In genomic region chr7:1321411-1322239, GRCh38 we compare ENCODE assay signal across 24 cellular contexts.
A peak's percentile ranks its signal among the peaks of the same experiment; 100 is the strongest.
DNase-seq lines count a peak whose midpoint lies in the region; ATAC-seq and TF ChIP-seq lines count a peak whose summit lies in the region.
"Had no signal": no experiment of that assay in that cellular context is flagged by ENCODE, and none has a peak within 500 bp of the region (broad histone marks: within the 10 kb centered on the region; RNA-seq: fewer than 3 reads in every experiment).

No MANE protein-coding gene starts in this region.

- H3K27ac ChIP-seq in left ventricle myocardium inferior (replicated peaks) (no peak overlapping the region), SJCRH30 (peak overlapping the region; percentile 49), lower lobe of right lung (no peak overlapping the region), testis (no peak overlapping the region)
- H3K27ac ChIP-seq: HL-60 had no signal

- TF ChIP-seq POLR2A in testis (IDR thresholded peaks at IDR 0.05): no peak

- H3K4me3 ChIP-seq in left ventricle myocardium inferior (no peak overlapping the region), SJCRH30 (peak overlapping the region; percentile 19), lower lobe of right lung (no peak overlapping the region), testis (no peak overlapping the region)

- H3K4me1 ChIP-seq in left ventricle myocardium inferior (no peaks in the 10 kb centered on the region), SJCRH30 (peaks cover 3% of the 10 kb centered on the region; the same call in 1 of the 2 replicates), lower lobe of right lung (no peaks in the 10 kb centered on the region), testis (no peaks in the 10 kb centered on the region)

- H3K36me3 ChIP-seq in left ventricle myocardium inferior (no peaks in the 10 kb centered on the region), SJCRH30 (no peaks in the 10 kb centered on the region), lower lobe of right lung (no peaks in the 10 kb centered on the region), testis (ENCODE audit: low read depth, missing control alignments) (no peaks in the 10 kb centered on the region)

- H3K4me3 Mint-ChIP-seq in activated naive CD4-positive, alpha-beta T cell treated with anti-CD3 and anti-CD28 coated beads, Interleukin-2, amount 10 ng/mL, durations not matched to agents 7 days and 5 days: no peak overlapping the region
- no peak overlapping the region for H3K4me3 Mint-ChIP-seq in activated naive CD4-positive, alpha-beta T cell treated with anti-CD3 and anti-CD28 coated beads for 36 hours
- H3K4me3 Mint-ChIP-seq: CD4-positive, CD25-positive, alpha-beta regulatory T cell; IgD-negative memory B cell had no signal

- H3K27me3 ChIP-seq in left ventricle myocardium inferior (ENCODE audit: low read depth) (peaks cover 79% of the 10 kb centered on the region), SJCRH30 (peaks cover 15% of the 10 kb centered on the region), lower lobe of right lung (ENCODE audit: low read depth) (peaks cover 57% of the 10 kb centered on the region), testis (no peaks in the 10 kb centered on the region)

- intact Hi-C loops in Right ventricle myocardium superior (cut with DNase I): no loop called here
- intact Hi-C loops in left ventricle myocardium inferior (cut with micrococcal nuclease): no loop called here
- intact Hi-C loops in lower lobe of right lung (cut with DNase I): no loop called here
- intact Hi-C loops in testis (cut with DNase I; ENCODE audit: low total_unique reads): no loop called here
- intact Hi-C loops in activated naive CD4-positive, alpha-beta T cell treated with anti-CD3 and anti-CD28 coated beads for 36 hours (cut with micrococcal nuclease): no loop called here

- ATAC-seq in Right ventricle myocardium superior (ENCODE audit: poor library complexity) (no peak), lower lobe of right lung (no peak)

- WGBS in testis, 2 donors: 41 to 47% methylated on average over 14 to 38 of the region's 39 CpGs

- no peak overlapping the region for H3K27ac Mint-ChIP-seq in activated naive CD4-positive, alpha-beta T cell treated with anti-CD3 and anti-CD28 coated beads, Interleukin-2, amount 10 ng/mL, durations not matched to agents 7 days and 5 days
- H3K27ac Mint-ChIP-seq in activated naive CD4-positive, alpha-beta T cell treated with anti-CD3 and anti-CD28 coated beads for 36 hours: no peak overlapping the region
- H3K27ac Mint-ChIP-seq: CD4-positive, CD25-positive, alpha-beta regulatory T cell had no signal

- no peak for TF ChIP-seq CTCF in left ventricle myocardium inferior (IDR thresholded peaks at IDR 0.05; ENCODE audit: borderline replicate concordance)
- no peak for TF ChIP-seq CTCF in lower lobe of right lung (IDR thresholded peaks at IDR 0.05)
- no peak for TF ChIP-seq CTCF in testis (IDR thresholded peaks at IDR 0.05)

- DNase-seq in Right ventricle myocardium superior (peak; percentile 41), left ventricle myocardium inferior (no peak), SJCRH30 (peak; percentile 79), lower lobe of right lung (peak; percentile 32), testis (peak; percentile 30)
- DNase-seq in activated naive CD4-positive, alpha-beta T cell treated with anti-CD3 and anti-CD28 coated beads, Interleukin-2, amount 10 ng/mL, durations not matched to agents 7 days and 5 days: no peak
- no peak for DNase-seq in NK-92 treated with Interleukin-12 subunit alpha and Interleukin-12 subunit beta, amount 100 ng/mL, for 24 hours (lab: John Stamatoyannopoulos, UW)
- no peak for DNase-seq in activated naive CD4-positive, alpha-beta T cell treated with anti-CD3 and anti-CD28 coated beads for 36 hours
- DNase-seq: 8988T; CD4-positive, CD25-positive, alpha-beta regulatory T cell; COR-L47; DMS 273 treated with DMSO at 0.1 percent for 48 hours; DND-41; Karpas-422; NCI-H1048; NCI-H146; NCI-H2081; NCI-H2171 treated with DMSO at 0.1 percent for 48 hours; NCI-H446; NCI-H69; OCI-M1; SIG-M5 had no signal

- no peaks in the 10 kb centered on the region for H3K36me3 Mint-ChIP-seq in activated naive CD4-positive, alpha-beta T cell treated with anti-CD3 and anti-CD28 coated beads, Interleukin-2, amount 10 ng/mL, durations not matched to agents 7 days and 5 days
- no peaks in the 10 kb centered on the region for H3K36me3 Mint-ChIP-seq in activated naive CD4-positive, alpha-beta T cell treated with anti-CD3 and anti-CD28 coated beads for 36 hours (ENCODE audit: low read depth)
- H3K36me3 Mint-ChIP-seq: CD4-positive, CD25-positive, alpha-beta regulatory T cell; IgD-negative memory B cell had no signal

- no peaks in the 10 kb centered on the region for H3K4me1 Mint-ChIP-seq in activated naive CD4-positive, alpha-beta T cell treated with anti-CD3 and anti-CD28 coated beads, Interleukin-2, amount 10 ng/mL, durations not matched to agents 7 days and 5 days
- H3K4me1 Mint-ChIP-seq in activated naive CD4-positive, alpha-beta T cell treated with anti-CD3 and anti-CD28 coated beads for 36 hours (ENCODE audit: low read depth): no peaks in the 10 kb centered on the region
- H3K4me1 Mint-ChIP-seq: CD4-positive, CD25-positive, alpha-beta regulatory T cell; IgD-negative memory B cell had no signal

- H3K27me3 Mint-ChIP-seq in activated naive CD4-positive, alpha-beta T cell treated with anti-CD3 and anti-CD28 coated beads, Interleukin-2, amount 10 ng/mL, durations not matched to agents 7 days and 5 days: peaks cover 23% of the 10 kb centered on the region
- peaks cover 7% of the 10 kb centered on the region for H3K27me3 Mint-ChIP-seq in activated naive CD4-positive, alpha-beta T cell treated with anti-CD3 and anti-CD28 coated beads for 36 hours (ENCODE audit: low read depth)

- H3K9me3 ChIP-seq in left ventricle myocardium inferior (replicated peaks): no peaks in the 10 kb centered on the region
- H3K9me3 ChIP-seq in SJCRH30 (replicated peaks): no peaks in the 10 kb centered on the region
- no peaks in the 10 kb centered on the region for H3K9me3 ChIP-seq in lower lobe of right lung
- no peaks in the 10 kb centered on the region for H3K9me3 ChIP-seq in testis

- CTCF ChIA-PET in activated naive CD4-positive, alpha-beta T cell treated with anti-CD3 and anti-CD28 coated beads, Interleukin-2, amount 10 ng/mL, durations not matched to agents 7 days and 5 days (lab: Charles Lee): no interaction called here
- CTCF ChIA-PET in activated naive CD4-positive, alpha-beta T cell treated with anti-CD3 and anti-CD28 coated beads for 36 hours (lab: Charles Lee): no interaction called here

- H3K9me3 Mint-ChIP-seq in activated naive CD4-positive, alpha-beta T cell treated with anti-CD3 and anti-CD28 coated beads, Interleukin-2, amount 10 ng/mL, durations not matched to agents 7 days and 5 days: peaks cover 2% of the 10 kb centered on the region
- H3K9me3 Mint-ChIP-seq in activated naive CD4-positive, alpha-beta T cell treated with anti-CD3 and anti-CD28 coated beads for 36 hours: no peaks in the 10 kb centered on the region
- H3K9me3 Mint-ChIP-seq: CD4-positive, CD25-positive, alpha-beta regulatory T cell; IgD-negative memory B cell had no signal

Comparison
In these comparisons a context has a peak if more than half of its experiments do, and no peak if none do; other contexts are left out.
1. DNase-seq: peak in Right ventricle myocardium superior (single experiment), SJCRH30 (2 of 2), lower lobe of right lung (single experiment) and testis (single experiment); none in left ventricle myocardium inferior (single experiment), activated naive CD4-positive, alpha-beta T cell treated with anti-CD3 and anti-CD28 coated beads, Interleukin-2, amount 10 ng/mL, durations not matched to agents 7 days and 5 days (single experiment), NK-92 treated with Interleukin-12 subunit alpha and Interleukin-12 subunit beta, amount 100 ng/mL, for 24 hours (single experiment) and activated naive CD4-positive, alpha-beta T cell treated with anti-CD3 and anti-CD28 coated beads for 36 hours (single experiment).